Comparison of ENCODE assay signal across 29 cellular contexts in genomic region chr6:33712914-33713313, GRCh38. TPM values are rescaled to one million over a fixed set of nuclear protein-coding genes. Genes with fewer than 3 reads are reported as not detected.
"Had no signal": no experiment of that assay in that cellular context is flagged by ENCODE, and none has a peak within 500 bp of the region (broad histone marks: within the 10 kb centered on the region; RNA-seq: fewer than 3 reads in every experiment).

No MANE protein-coding gene starts in this region.

- H3K27ac ChIP-seq: SJCRH30, SK-N-MC had no signal

- H3K4me3 ChIP-seq: SJCRH30, SK-N-MC had no signal

- H3K27me3 ChIP-seq: SJCRH30 had no signal

- H3K27ac Mint-ChIP-seq: activated CD4-positive, alpha-beta T cell treated with anti-CD3 and anti-CD28 coated beads for 36 hours; activated CD4-positive, alpha-beta T cell treated with anti-CD3 and anti-CD28 coated beads, Interleukin-2, amount 10 ng/mL, durations not matched to agents 7 days and 5 days; activated CD8-positive, alpha-beta T cell treated with anti-CD3 and anti-CD28 coated beads, Interleukin-2, amount 10 ng/mL, durations not matched to agents 7 days and 5 days; activated naive CD4-positive, alpha-beta T cell treated with anti-CD3 and anti-CD28 coated beads for 36 hours; activated naive CD8-positive, alpha-beta T cell treated with anti-CD3 and anti-CD28 coated beads, Interleukin-2, amount 50 U/mL, for 24 hours; activated T-cell treated with anti-CD3 and anti-CD28 coated beads, Interleukin-2, amount 50 U/mL, for 24 hours; T-helper 1 cell treated with Interleukin-12 subunit alpha and Interleukin-12 subunit beta and Interleukin-4 antibody, amounts not matched to agents 30 μg/mL and 1 μg/mL, for 36 hours; T-helper 2 cell treated with Interferon-gamma antibody and Interleukin-4, amounts not matched to agents 5 μg/mL and 100 μg/mL, for 36 hours; WTC11 had no signal

- DNase-seq: activated CD4-positive, alpha-beta T cell treated with anti-CD3 and anti-CD28 coated beads for 36 hours; activated CD4-positive, alpha-beta T cell treated with anti-CD3 and anti-CD28 coated beads, Interleukin-2, amount 10 ng/mL, durations not matched to agents 7 days and 5 days; activated CD4-positive, alpha-beta T cell treated with anti-CD3 and anti-CD28 coated beads, Interleukin-2, amount 50 U/mL, for 48 hours; activated CD8-positive, alpha-beta T cell treated with anti-CD3 and anti-CD28 coated beads, Interleukin-2, amount 10 ng/mL, durations not matched to agents 7 days and 5 days; activated gamma-delta T cell treated with Interleukin-2 at 50 U/mL for 16 hours; activated naive CD4-positive, alpha-beta T cell treated with anti-CD3 and anti-CD28 coated beads for 36 hours; activated naive CD8-positive, alpha-beta T cell treated with anti-CD3 and anti-CD28 coated beads, Interleukin-2, amount 50 U/mL, for 24 hours; activated T-cell treated with anti-CD3 and anti-CD28 coated beads, Interleukin-2, amount 50 U/mL, for 24 hours; anterior cingulate cortex; caudate nucleus; Karpas-422; NCI-H1048; NCI-H1105 treated with DMSO at 0.1 percent for 48 hours; NCI-H1436; NCI-H1694; NCI-H1930; NCI-H2081 treated with DMSO at 0.1 percent for 48 hours; NCI-H345; NCI-H524 treated with DMSO at 0.1 percent for 48 hours; SHP77; SJCRH30 had no signal

- H3K9me3 Mint-ChIP-seq: activated CD4-positive, alpha-beta T cell treated with anti-CD3 and anti-CD28 coated beads, Interleukin-2, amount 10 ng/mL, durations not matched to agents 7 days and 5 days; activated naive CD4-positive, alpha-beta T cell treated with anti-CD3 and anti-CD28 coated beads for 36 hours; activated naive CD4-positive, alpha-beta T cell treated with anti-CD3 and anti-CD28 coated beads, Interleukin-2, amount 50 U/mL, for 72 hours; activated naive CD8-positive, alpha-beta T cell treated with anti-CD3 and anti-CD28 coated beads, Interleukin-2, amount 50 U/mL, for 24 hours; activated T-cell treated with anti-CD3 and anti-CD28 coated beads, Interleukin-2, amount 50 U/mL, for 24 hours; T-helper 1 cell treated with Interleukin-12 subunit alpha and Interleukin-12 subunit beta and Interleukin-4 antibody, amounts not matched to agents 30 μg/mL and 1 μg/mL, for 36 hours; T-helper 2 cell treated with Interferon-gamma antibody and Interleukin-4, amounts not matched to agents 5 μg/mL and 100 μg/mL, for 36 hours; WTC11 had no signal

- ATAC-seq: activated CD4-positive, alpha-beta T cell treated with anti-CD3 and anti-CD28 coated beads for 36 hours; activated CD4-positive, CD25-positive, alpha-beta regulatory T cell treated with anti-CD3 and anti-CD28 coated beads, Interleukin-2, amount 50 U/mL, for 24 hours; activated CD8-positive, alpha-beta T cell treated with anti-CD3 and anti-CD28 coated beads, Interleukin-2, amount 10 ng/mL, durations not matched to agents 7 days and 5 days; activated naive CD4-positive, alpha-beta T cell treated with anti-CD3 and anti-CD28 coated beads, Interleukin-2, amount 50 U/mL, for 72 hours; activated naive CD8-positive, alpha-beta T cell treated with anti-CD3 and anti-CD28 coated beads, Interleukin-2, amount 50 U/mL, for 24 hours; Panc1; WTC11 had no signal

- H3K9me3 ChIP-seq: SJCRH30 had no signal

- H3K4me3 Mint-ChIP-seq: activated CD4-positive, alpha-beta T cell treated with anti-CD3 and anti-CD28 coated beads for 36 hours; activated CD4-positive, alpha-beta T cell treated with anti-CD3 and anti-CD28 coated beads, Interleukin-2, amount 10 ng/mL, durations not matched to agents 7 days and 5 days; activated CD8-positive, alpha-beta T cell treated with anti-CD3 and anti-CD28 coated beads, Interleukin-2, amount 10 ng/mL, durations not matched to agents 7 days and 5 days; activated naive CD4-positive, alpha-beta T cell treated with anti-CD3 and anti-CD28 coated beads for 36 hours; activated naive CD8-positive, alpha-beta T cell treated with anti-CD3 and anti-CD28 coated beads, Interleukin-2, amount 50 U/mL, for 24 hours; activated T-cell treated with anti-CD3 and anti-CD28 coated beads, Interleukin-2, amount 50 U/mL, for 24 hours; T-helper 1 cell treated with Interleukin-12 subunit alpha and Interleukin-12 subunit beta and Interleukin-4 antibody, amounts not matched to agents 30 μg/mL and 1 μg/mL, for 36 hours; T-helper 2 cell treated with Interferon-gamma antibody and Interleukin-4, amounts not matched to agents 5 μg/mL and 100 μg/mL, for 36 hours had no signal

- H3K27me3 Mint-ChIP-seq: activated CD4-positive, alpha-beta T cell treated with anti-CD3 and anti-CD28 coated beads for 36 hours; activated naive CD8-positive, alpha-beta T cell treated with anti-CD3 and anti-CD28 coated beads, Interleukin-2, amount 50 U/mL, for 24 hours; activated T-cell treated with anti-CD3 and anti-CD28 coated beads, Interleukin-2, amount 50 U/mL, for 24 hours had no signal

RNA-seq across cellular contexts. Expression of gene IP6K3, which starts 33.8 kb away (rescaled TPM):
- total RNA-seq: activated CD4-positive, alpha-beta T cell treated with anti-CD3 and anti-CD28 coated beads for 36 hours; activated CD4-positive, alpha-beta T cell treated with anti-CD3 and anti-CD28 coated beads, Interleukin-2, amount 10 ng/mL, durations not matched to agents 7 days and 5 days; activated CD8-positive, alpha-beta T cell treated with anti-CD3 and anti-CD28 coated beads, Interleukin-2, amount 10 ng/mL, durations not matched to agents 7 days and 5 days; activated naive CD4-positive, alpha-beta T cell treated with anti-CD3 and anti-CD28 coated beads for 36 hours; activated naive CD4-positive, alpha-beta T cell treated with anti-CD3 and anti-CD28 coated beads, Interleukin-2, amount 50 U/mL, for 72 hours; NCI-H460 had no signal
